8 cellular contexts compared by ENCODE assay signal in genomic region chr6:15464211-15464725, GRCh38.
A peak's percentile ranks its signal among the peaks of the same experiment; 100 is the strongest.
DNase-seq lines count a peak whose midpoint lies in the region; ATAC-seq and TF ChIP-seq lines count a peak whose summit lies in the region.

No MANE protein-coding gene starts in this region.

- WGBS in upper lobe of left lung, 2 donors: 54 to 72% methylated on average over 5 of the region's 5 CpGs

- H3K27ac Mint-ChIP-seq in brain: peak overlapping the region in 2 of 5 experiments; percentile 33 to 36
- H3K27ac Mint-ChIP-seq in naive thymus-derived CD8-positive, alpha-beta T cell: peak overlapping the region in 2 of 10 donors; percentile 54 to 73

- H3K27ac ChIP-seq in C4-2B (no peak overlapping the region), HEK293 (ENCODE audit: extremely low read depth, low read depth, low read length) (no peak overlapping the region), VCaP (peak overlapping the region; percentile 50; the same call in 1 of the 2 replicates), upper lobe of left lung (no peak overlapping the region)

- POLR2A ChIA-PET in HEK293 (lab: Yijun Ruan, JAX): no interaction called here
- POLR2A ChIA-PET in naive thymus-derived CD8-positive, alpha-beta T cell (lab: Charles Lee): no interaction called here

- no peaks in the 10 kb centered on the region for H3K9me3 Mint-ChIP-seq in brain
- no peaks in the 10 kb centered on the region for H3K9me3 Mint-ChIP-seq in naive thymus-derived CD8-positive, alpha-beta T cell

- H3K9me3 ChIP-seq in HEK293 (ENCODE audit: control insufficient read depth, insufficient read depth, low read depth, low read length) (no peaks in the 10 kb centered on the region), upper lobe of left lung (no peaks in the 10 kb centered on the region)

- TF ChIP-seq CTCF in C4-2B (conservative IDR thresholded peaks at IDR 0.05) (peak; percentile 86), HEK293 (tag by site-specific recombination; IDR thresholded peaks at IDR 0.05) (peak; percentile 42; the same call in 1 of the 2 replicates), VCaP (conservative IDR thresholded peaks at IDR 0.05) (peak; percentile 32; the same call in 1 of the 2 replicates), brain (conservative IDR thresholded peaks at IDR 0.05) (peak; percentile 35 to 47), upper lobe of left lung (IDR thresholded peaks at IDR 0.05) (peak; percentile 43 to 72 (median 52))

- TF ChIP-seq POLR2A in upper lobe of left lung (IDR thresholded peaks at IDR 0.05): no peak

- H3K36me3 ChIP-seq in HEK293 (ENCODE audit: control insufficient read depth in 2 of 2, insufficient read depth in 1 of 2, low read length in 2 of 2) (peaks cover 0 to 9% of the 10 kb centered on the region in 2 experiments; a peak in 2 of 3 replicates), upper lobe of left lung (peaks cover 0 to 7% (median 0%) of the 10 kb centered on the region in 4 donors)

- no peak overlapping the region for H3K4me3 Mint-ChIP-seq in brain
- no peak overlapping the region for H3K4me3 Mint-ChIP-seq in naive thymus-derived CD8-positive, alpha-beta T cell

- H3K27me3 ChIP-seq in upper lobe of left lung: no peaks in the 10 kb centered on the region

- CTCF ChIA-PET in HEK293 (lab: Yijun Ruan, JAX): interaction anchor here (0.5 to 3.1 kb wide), 18 partner anchors 9 to 1338 kb away, joined by 3 to 21 read pairs (median 4); no protein-coding TSS in a partner anchor

- DNase-seq in naive thymus-derived CD8-positive, alpha-beta T cell: peak; percentile 23 to 78 (median 44)
- no peak for DNase-seq in upper lobe of left lung
- no peak for DNase-seq in DMS153 (lab: John Stamatoyannopoulos, UW)

- peaks cover 34% of the 10 kb centered on the region for H3K36me3 Mint-ChIP-seq in brain
- H3K36me3 Mint-ChIP-seq in naive thymus-derived CD8-positive, alpha-beta T cell: peaks cover 0 to 30% (median 12%) of the 10 kb centered on the region in 3 donors

- peak; percentile 51 to 67 for ATAC-seq in naive thymus-derived CD8-positive, alpha-beta T cell
- ATAC-seq in upper lobe of left lung (ENCODE audit: low FRiP score in 2 of 2): peak; percentile 37 to 65
- ATAC-seq in HG03108 (IDR thresholded peaks at IDR 0.05; ENCODE audit: unreplicated experiment): no peak

- H3K4me1 ChIP-seq in HEK293 (ENCODE audit: control insufficient read depth, insufficient read depth, low read length) (peaks cover 11% of the 10 kb centered on the region), upper lobe of left lung (peaks cover 8 to 41% (median 21%) of the 10 kb centered on the region in 4 donors)

- H3K27me3 Mint-ChIP-seq in brain: peaks cover 3% of the 10 kb centered on the region
- H3K27me3 Mint-ChIP-seq in naive thymus-derived CD8-positive, alpha-beta T cell: no peaks in the 10 kb centered on the region

- TF ChIP-seq EP300 in upper lobe of left lung (IDR thresholded peaks at IDR 0.05): no peak

- H3K4me3 ChIP-seq in HEK293 (ENCODE audit: low read depth, low read length): no peak overlapping the region
- no peak overlapping the region for H3K4me3 ChIP-seq in upper lobe of left lung

- H3K4me1 Mint-ChIP-seq in brain: peaks cover 51% of the 10 kb centered on the region
- H3K4me1 Mint-ChIP-seq in naive thymus-derived CD8-positive, alpha-beta T cell: peaks cover 37 to 70% (median 60%) of the 10 kb centered on the region in 4 donors

TF ChIP-seq in HEK293, 187 proteins besides CTCF, POLR2A, EP300 and RAD21:
- TF ChIP-seq ZNF654 (tag by site-specific recombination; IDR thresholded peaks at IDR 0.05; ENCODE audit: low read depth) (0 out of 2 replicates have a peak, but pooled peaks have one; percentile 7), ZBTB10 (tag by site-specific recombination; IDR thresholded peaks at IDR 0.05) (peak; percentile 36; the same call in 1 of the 2 replicates), ZNF433 (tag by site-specific recombination; IDR thresholded peaks at IDR 0.05; ENCODE audit: low read depth) (no peak)
TF ChIP-seq in HEK293: peak in this region for 2.

Comparison
In these comparisons a context has a peak if more than half of its experiments do, and no peak if none do; other contexts are left out.
1. CTCF ChIP-seq: peak in every context shown above with its lines; median percentile 86 in C4-2B; 52 in upper lobe of left lung; 42 in HEK293; 41 in brain; 32 in VCaP.
2. DNase-seq: peak in naive thymus-derived CD8-positive, alpha-beta T cell (10 of 10); none in upper lobe of left lung (0 of 2) and DMS153 (single experiment).